ENCODE assay signal across 11 cellular contexts in genomic region chr13:112781881-112782361, GRCh38.
DNase-seq lines count a peak whose midpoint lies in the region; ATAC-seq, FAIRE-seq and TF ChIP-seq lines count a peak whose summit lies in the region.
"Had no signal": no experiment of that assay in that cellular context is flagged by ENCODE, and none has a peak within 500 bp of the region (broad histone marks: within the 10 kb centered on the region; RNA-seq: fewer than 3 reads in every experiment).

No MANE protein-coding gene starts in this region.

- no peak overlapping the region for H3K9ac ChIP-seq in smooth muscle cell (ENCODE audit: low read depth)

- H4K20me1 ChIP-seq in smooth muscle cell (ENCODE audit: low read depth) = peaks cover 50% of the 10 kb centered on the region

- H3K9me3 Mint-ChIP-seq in brain = peaks cover 0 to 6% (median 0%) of the 10 kb centered on the region in 5 experiments
- H3K9me3 Mint-ChIP-seq in activated CD4-positive, alpha-beta T cell treated with anti-CD3 and anti-CD28 coated beads for 36 hours (ENCODE audit: low read depth) = no peaks in the 10 kb centered on the region

- WGBS in smooth muscle cell (ENCODE audit: low lambda C conversion rate) = 89% methylated on average over 19 of the region's 19 CpGs

- peak overlapping the region in 4 of 5 experiments; percentile 6 to 79 (median 47) for H3K4me3 Mint-ChIP-seq in brain
- H3K4me3 Mint-ChIP-seq in activated CD4-positive, alpha-beta T cell treated with anti-CD3 and anti-CD28 coated beads for 36 hours = no peak overlapping the region
- H3K4me3 Mint-ChIP-seq: naive B cell had no signal

- no peaks in the 10 kb centered on the region for H3K27me3 Mint-ChIP-seq in brain
- no peaks in the 10 kb centered on the region for H3K27me3 Mint-ChIP-seq in activated CD4-positive, alpha-beta T cell treated with anti-CD3 and anti-CD28 coated beads for 36 hours
- H3K27me3 Mint-ChIP-seq: naive B cell had no signal

- no peak overlapping the region for H2AFZ ChIP-seq in smooth muscle cell (ENCODE audit: low read depth)

- H3K36me3 ChIP-seq in smooth muscle cell (ENCODE audit: low read depth) (no peaks in the 10 kb centered on the region), mucosa of descending colon (ENCODE audit: low read depth) (no peaks in the 10 kb centered on the region)
- H3K36me3 ChIP-seq in effector memory CD4-positive, alpha-beta T cell (ENCODE audit: control insufficient read depth, insufficient read depth, low read length) = peaks cover 9% of the 10 kb centered on the region

- peak; percentile 80 for FAIRE-seq in islet of Langerhans (lab: Jason Lieb, UNC)

- H3K9me3 ChIP-seq in smooth muscle cell (replicated peaks; ENCODE audit: low read depth) = no peaks in the 10 kb centered on the region
- H3K9me3 ChIP-seq in mucosa of descending colon = no peaks in the 10 kb centered on the region
- H3K9me3 ChIP-seq in effector memory CD4-positive, alpha-beta T cell (ENCODE audit: control insufficient read depth, low read length) = no peaks in the 10 kb centered on the region

- no peak for ATAC-seq in mucosa of descending colon
- ATAC-seq in activated CD4-positive, alpha-beta T cell treated with anti-CD3 and anti-CD28 coated beads for 36 hours = no peak

- peaks cover 52% of the 10 kb centered on the region for H3K4me1 Mint-ChIP-seq in brain
- peaks cover 26% of the 10 kb centered on the region for H3K4me1 Mint-ChIP-seq in activated CD4-positive, alpha-beta T cell treated with anti-CD3 and anti-CD28 coated beads for 36 hours

- H3K27me3 ChIP-seq in smooth muscle cell (ENCODE audit: low read depth) = no peaks in the 10 kb centered on the region
- H3K27me3 ChIP-seq in effector memory CD4-positive, alpha-beta T cell (replicated peaks; ENCODE audit: control insufficient read depth, insufficient read depth, low read length, poor library complexity, severe bottlenecking) = no peaks in the 10 kb centered on the region

- CTCF ChIA-PET in activated CD4-positive, alpha-beta T cell treated with anti-CD3 and anti-CD28 coated beads for 36 hours (lab: Charles Lee) = no interaction called here

- POLR2A ChIA-PET in activated CD4-positive, alpha-beta T cell treated with anti-CD3 and anti-CD28 coated beads for 36 hours (lab: Charles Lee) = no interaction called here

- TF ChIP-seq CTCF in brain (conservative IDR thresholded peaks at IDR 0.05) = no peak
- no peak for TF ChIP-seq CTCF in smooth muscle cell (IDR thresholded peaks at IDR 0.05; ENCODE audit: borderline replicate concordance, insufficient read depth, poor library complexity, severe bottlenecking)
- no peak for TF ChIP-seq CTCF in mucosa of descending colon (IDR thresholded peaks at IDR 0.05)

- no peaks in the 10 kb centered on the region for H3K4me1 ChIP-seq in smooth muscle cell (ENCODE audit: low read depth)
- no peaks in the 10 kb centered on the region for H3K4me1 ChIP-seq in mucosa of descending colon (ENCODE audit: low read depth)
- H3K4me1 ChIP-seq in effector memory CD4-positive, alpha-beta T cell (ENCODE audit: control insufficient read depth, insufficient read depth, low read length, poor library complexity, severe bottlenecking) = no peaks in the 10 kb centered on the region

- H3K79me2 ChIP-seq in smooth muscle cell (ENCODE audit: low read depth) = peaks cover 6% of the 10 kb centered on the region

- peak; percentile 84 for DNase-seq in NCI-H1092 (lab: John Stamatoyannopoulos, UW)
- DNase-seq in smooth muscle cell (lab: John Stamatoyannopoulos, UW; ENCODE audit: unreplicated experiment) = no peak
- DNase-seq in mucosa of descending colon = no peak
- DNase-seq in effector memory CD4-positive, alpha-beta T cell = no peak
- no peak for DNase-seq in activated CD4-positive, alpha-beta T cell treated with anti-CD3 and anti-CD28 coated beads for 36 hours
- no peak for DNase-seq in NCI-H187 (lab: John Stamatoyannopoulos, UW)
- DNase-seq: activated naive CD4-positive, alpha-beta T cell treated with anti-CD3 and anti-CD28 coated beads, Interleukin-2, amount 50 U/mL, for 16 hours; naive B cell; NCI-H146 had no signal

- no peaks in the 10 kb centered on the region for H3F3A ChIP-seq in smooth muscle cell (ENCODE audit: low read depth)

- intact Hi-C loops in mucosa of descending colon (cut with DNase I, micrococcal nuclease) = no loop called here
- intact Hi-C loops in activated CD4-positive, alpha-beta T cell treated with anti-CD3 and anti-CD28 coated beads for 36 hours (cut with DNase I, micrococcal nuclease) = no loop called here

- H3K4me2 ChIP-seq in smooth muscle cell = peak overlapping the region; percentile 14

- H3K36me3 Mint-ChIP-seq in brain = peaks cover 15% of the 10 kb centered on the region
- peaks cover 9% of the 10 kb centered on the region for H3K36me3 Mint-ChIP-seq in activated CD4-positive, alpha-beta T cell treated with anti-CD3 and anti-CD28 coated beads for 36 hours (ENCODE audit: low read depth)

- peak overlapping the region; percentile 50 to 98 (median 86) for H3K27ac Mint-ChIP-seq in brain
- H3K27ac Mint-ChIP-seq in activated CD4-positive, alpha-beta T cell treated with anti-CD3 and anti-CD28 coated beads for 36 hours = no peak overlapping the region

- no peak overlapping the region for H3K27ac ChIP-seq in smooth muscle cell (ENCODE audit: low read depth)
- H3K27ac ChIP-seq in effector memory CD4-positive, alpha-beta T cell (ENCODE audit: insufficient read depth, low read length, poor library complexity, severe bottlenecking) = no peak overlapping the region

- H3K4me3 ChIP-seq in smooth muscle cell (no peak overlapping the region), mucosa of descending colon (no peak overlapping the region)
- H3K4me3 ChIP-seq in effector memory CD4-positive, alpha-beta T cell (ENCODE audit: insufficient read depth, low read depth, low read length, poor library complexity, severe bottlenecking) = no peak overlapping the region
